ENCODE assay signal across 8 cellular contexts in the genomic region with DNA sequence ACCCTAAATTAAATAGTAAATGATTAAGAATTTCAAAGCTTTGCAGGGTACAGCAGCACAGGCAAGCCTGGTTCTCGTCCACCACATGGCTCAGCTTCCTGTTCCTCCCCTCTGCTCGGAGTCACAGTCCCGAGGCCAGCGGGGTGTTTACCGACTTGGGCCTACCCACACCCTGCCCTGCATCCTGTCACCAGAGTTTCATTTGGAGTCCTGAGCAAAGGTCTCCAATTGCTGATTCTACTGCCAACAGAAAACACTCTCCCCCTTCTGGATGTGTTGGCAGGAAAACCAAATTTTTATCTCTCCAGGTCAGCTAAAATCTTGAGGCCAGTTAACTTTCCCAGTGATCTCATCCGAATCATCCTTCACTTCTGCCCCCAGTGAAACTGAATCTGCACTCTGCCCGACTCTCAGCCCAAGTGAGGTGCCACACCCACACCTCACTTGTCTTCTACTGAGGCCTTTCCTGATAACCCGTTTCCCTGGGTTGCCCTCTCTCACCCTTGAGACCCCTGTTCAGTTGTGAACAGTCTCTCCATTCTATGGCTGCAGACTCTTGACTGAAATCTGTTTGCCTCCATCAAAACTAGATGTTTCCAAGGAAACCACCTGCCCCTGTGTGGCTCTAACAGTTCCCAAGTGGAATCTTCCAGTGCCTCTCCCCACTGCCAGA.
A peak's percentile ranks its signal among the peaks of the same experiment; 100 is the strongest.
DNase-seq lines count a peak whose midpoint lies in the region; ATAC-seq, FAIRE-seq and TF ChIP-seq lines count a peak whose summit lies in the region.

No MANE protein-coding gene starts in this region.

- H3K4me3 ChIP-seq in effector memory CD4-positive, alpha-beta T cell (ENCODE audit: insufficient read depth, low read depth, low read length, poor library complexity, severe bottlenecking): no peak overlapping the region
- no peak overlapping the region for H3K4me3 ChIP-seq in osteoblast (ENCODE audit: insufficient read depth, low read length)

- H3K4me1 ChIP-seq in effector memory CD4-positive, alpha-beta T cell (ENCODE audit: control insufficient read depth, insufficient read depth, low read length, poor library complexity, severe bottlenecking): peaks cover 58% of the 10 kb centered on the region
- peaks cover 33% of the 10 kb centered on the region for H3K4me1 ChIP-seq in osteoblast (ENCODE audit: insufficient read depth, low read length)

- peak; percentile 59 for ATAC-seq in GM21360 (IDR thresholded peaks at IDR 0.05; ENCODE audit: unreplicated experiment)

- H3K9me3 ChIP-seq in effector memory CD4-positive, alpha-beta T cell (ENCODE audit: control insufficient read depth, low read length): no peaks in the 10 kb centered on the region
- no peaks in the 10 kb centered on the region for H3K9me3 ChIP-seq in osteoblast (ENCODE audit: low read depth, low read length)

- DNase-seq in CD1c-positive myeloid dendritic cell (ENCODE audit: extremely low spot score): peak; percentile 90
- DNase-seq in HTR-8/SVneo (ENCODE audit: insufficient read length, low spot score): peak; percentile 36
- peak; percentile 87 for DNase-seq in activated CD4-positive, alpha-beta T cell treated with anti-CD3 and anti-CD28 coated beads for 48 hours
- peak; percentile 43 to 51 (median 46) for DNase-seq in effector memory CD4-positive, alpha-beta T cell
- peak; percentile 94 for DNase-seq in osteoblast (ENCODE audit: insufficient read length, low spot score, missing footprints)
- no peak for DNase-seq in cerebellar nuclear complex (lab: John Stamatoyannopoulos, UW)
- DNase-seq in D721Med (ENCODE audit: insufficient read length, low spot score): no peak

- no peaks in the 10 kb centered on the region for H3K27me3 ChIP-seq in effector memory CD4-positive, alpha-beta T cell (replicated peaks; ENCODE audit: control insufficient read depth, insufficient read depth, low read length, poor library complexity, severe bottlenecking)
- no peaks in the 10 kb centered on the region for H3K27me3 ChIP-seq in osteoblast (ENCODE audit: insufficient read depth, low read length)

- no peaks in the 10 kb centered on the region for H4K20me1 ChIP-seq in osteoblast (ENCODE audit: insufficient read depth, low read length)

- H3K36me3 ChIP-seq in effector memory CD4-positive, alpha-beta T cell (ENCODE audit: control insufficient read depth, insufficient read depth, low read length): no peaks in the 10 kb centered on the region
- H3K36me3 ChIP-seq in osteoblast (ENCODE audit: insufficient read depth, low read length): no peaks in the 10 kb centered on the region

- H2AFZ ChIP-seq in osteoblast (ENCODE audit: low read length): peak overlapping the region; percentile 3

- TF ChIP-seq CTCF in osteoblast (IDR thresholded peaks at IDR 0.05; ENCODE audit: extremely low read depth, low read depth, low read length) (no peak), D721Med (IDR thresholded peaks at IDR 0.05; ENCODE audit: insufficient read depth, missing control alignments) (no peak)

- H3K4me2 ChIP-seq in osteoblast (ENCODE audit: insufficient read depth, low read length): no peak overlapping the region

- H3K27ac ChIP-seq in effector memory CD4-positive, alpha-beta T cell (ENCODE audit: insufficient read depth, low read length, poor library complexity, severe bottlenecking): peak overlapping the region; percentile 70
- peak overlapping the region; percentile 59 for H3K27ac ChIP-seq in osteoblast (ENCODE audit: low read depth, low read length)

- no peak for FAIRE-seq in HTR-8/SVneo (lab: Jason Lieb, UNC)
- no peak for FAIRE-seq in D721Med (lab: Jason Lieb, UNC)

- H3K79me2 ChIP-seq in osteoblast (ENCODE audit: insufficient read depth, low read length): no peaks in the 10 kb centered on the region

Comparison
In these comparisons a context has a peak if more than half of its experiments do, and no peak if none do; other contexts are left out.
1. DNase-seq: peak in CD1c-positive myeloid dendritic cell (single experiment), HTR-8/SVneo (single experiment), activated CD4-positive, alpha-beta T cell treated with anti-CD3 and anti-CD28 coated beads for 48 hours (single experiment), effector memory CD4-positive, alpha-beta T cell (3 of 3) and osteoblast (single experiment); none in cerebellar nuclear complex (0 of 2) and D721Med (single experiment).